Comparison of ENCODE assay signal across 24 cellular contexts in the genomic region with DNA sequence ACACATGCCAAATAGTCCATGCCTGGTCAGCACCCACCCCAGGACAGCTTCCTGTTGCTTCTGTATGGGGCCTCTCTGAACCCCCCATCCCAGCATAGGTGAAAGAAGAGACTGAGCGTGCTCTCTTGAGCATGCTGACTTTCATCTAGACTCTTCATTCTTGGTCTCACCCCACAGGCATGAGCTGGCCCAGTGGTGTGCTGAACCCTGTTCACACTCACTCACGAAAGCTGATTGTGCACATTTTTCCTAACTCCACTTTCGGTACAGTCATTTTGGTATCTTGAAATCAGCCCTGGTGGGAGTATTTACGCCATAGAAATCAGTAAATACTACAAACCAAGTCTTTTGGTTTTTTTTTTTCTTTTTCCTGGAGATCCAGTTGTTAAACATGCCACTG.
"Had no signal": no experiment of that assay in that cellular context is flagged by ENCODE, and none has a peak within 500 bp of the region (broad histone marks: within the 10 kb centered on the region; RNA-seq: fewer than 3 reads in every experiment).

No MANE protein-coding gene starts in this region.

- DNase-seq: activated CD4-positive, alpha-beta T cell treated with anti-CD3 and anti-CD28 coated beads, Interleukin-2, amount 10 ng/mL, durations not matched to agents 24 days and 14 days; activated CD4-positive, CD25-positive, alpha-beta regulatory T cell; activated CD8-positive, alpha-beta memory T cell treated with anti-CD3 and anti-CD28 coated beads, Interleukin-2, amount 10 ng/mL, durations not matched to agents 7 days and 5 days; activated CD8-positive, alpha-beta T cell treated with anti-CD3 and anti-CD28 coated beads, Interleukin-2, amount 10 ng/mL, durations not matched to agents 7 days and 5 days; activated naive CD8-positive, alpha-beta T cell treated with anti-CD3 and anti-CD28 coated beads, Interleukin-2, amount 50 U/mL, for 24 hours; central memory CD4-positive, alpha-beta T cell; endodermal cell; foreskin fibroblast; head of caudate nucleus; hypothalamus; kidney glomerular epithelial cell; nephron progenitor cell; stimulated activated naive CD8-positive, alpha-beta T cell treated with anti-CD3 and anti-CD28 coated beads, Interleukin-15, Interleukin-2, amounts not matched to agents 100 U/mL and 50 U/mL, for 24 hours; testis; transverse colon; uterus had no signal

- H3K4me1 ChIP-seq: breast epithelium, testis, transverse colon, uterus had no signal

- H3K4me3 Mint-ChIP-seq: activated CD4-positive, alpha-beta T cell treated with anti-CD3 and anti-CD28 coated beads, Interleukin-2, amount 10 ng/mL, durations not matched to agents 24 days and 14 days; activated CD8-positive, alpha-beta memory T cell treated with anti-CD3 and anti-CD28 coated beads, Interleukin-2, amount 10 ng/mL, durations not matched to agents 7 days and 5 days; activated CD8-positive, alpha-beta T cell treated with anti-CD3 and anti-CD28 coated beads, Interleukin-2, amount 10 ng/mL, durations not matched to agents 7 days and 5 days; activated naive CD4-positive, alpha-beta T cell treated with anti-CD3 and anti-CD28 coated beads, Interleukin-2, amount 50 U/mL, for 24 hours; activated naive CD8-positive, alpha-beta T cell treated with anti-CD3 and anti-CD28 coated beads, Interleukin-2, amount 50 U/mL, for 24 hours; dendritic cell treated with granulocyte-macrophage colony-stimulating factor and Interleukin-4, amounts not matched to agents 40 ng/mL and 50 ng/mL, for 4 days; endodermal cell; nephron progenitor cell had no signal

- H3K27ac ChIP-seq: breast epithelium, neutrophil, testis, transverse colon, uterus had no signal

- H3K36me3 Mint-ChIP-seq: activated CD8-positive, alpha-beta memory T cell treated with anti-CD3 and anti-CD28 coated beads, Interleukin-2, amount 10 ng/mL, durations not matched to agents 7 days and 5 days; activated naive CD4-positive, alpha-beta T cell treated with anti-CD3 and anti-CD28 coated beads, Interleukin-2, amount 50 U/mL, for 24 hours had no signal

- ATAC-seq: activated CD8-positive, alpha-beta memory T cell treated with anti-CD3 and anti-CD28 coated beads, Interleukin-2, amount 10 ng/mL, durations not matched to agents 7 days and 5 days; activated CD8-positive, alpha-beta T cell treated with anti-CD3 and anti-CD28 coated beads, Interleukin-2, amount 10 ng/mL, durations not matched to agents 7 days and 5 days; activated naive CD8-positive, alpha-beta T cell treated with anti-CD3 and anti-CD28 coated beads, Interleukin-2, amount 50 U/mL, for 24 hours; esophagus mucosa; left lobe of liver; stimulated activated naive CD8-positive, alpha-beta T cell treated with anti-CD3 and anti-CD28 coated beads, Interleukin-15, Interleukin-2, amounts not matched to agents 100 U/mL and 50 U/mL, for 24 hours had no signal

- H3K9me3 ChIP-seq: breast epithelium, neutrophil, testis, transverse colon, uterus had no signal

- H3K9me3 Mint-ChIP-seq: activated CD4-positive, alpha-beta T cell treated with anti-CD3 and anti-CD28 coated beads, Interleukin-2, amount 10 ng/mL, durations not matched to agents 24 days and 14 days; activated naive CD4-positive, alpha-beta T cell treated with anti-CD3 and anti-CD28 coated beads, Interleukin-2, amount 50 U/mL, for 24 hours; activated naive CD8-positive, alpha-beta T cell treated with anti-CD3 and anti-CD28 coated beads, Interleukin-2, amount 50 U/mL, for 24 hours; dendritic cell treated with granulocyte-macrophage colony-stimulating factor and Interleukin-4, amounts not matched to agents 40 ng/mL and 50 ng/mL, for 4 days; endodermal cell; nephron progenitor cell had no signal

- H3K36me3 ChIP-seq: breast epithelium, neutrophil, transverse colon, uterus had no signal

- H3K4me1 Mint-ChIP-seq: activated CD4-positive, alpha-beta T cell treated with anti-CD3 and anti-CD28 coated beads, Interleukin-2, amount 10 ng/mL, durations not matched to agents 24 days and 14 days; activated CD8-positive, alpha-beta memory T cell treated with anti-CD3 and anti-CD28 coated beads, Interleukin-2, amount 10 ng/mL, durations not matched to agents 7 days and 5 days; activated naive CD4-positive, alpha-beta T cell treated with anti-CD3 and anti-CD28 coated beads, Interleukin-2, amount 50 U/mL, for 24 hours; activated naive CD8-positive, alpha-beta T cell treated with anti-CD3 and anti-CD28 coated beads, Interleukin-2, amount 50 U/mL, for 24 hours; endodermal cell had no signal

- H3K27me3 ChIP-seq: breast epithelium, testis, transverse colon, uterus had no signal

- H3K4me3 ChIP-seq: breast epithelium, smooth muscle cell, testis, transverse colon, uterus had no signal

- H3K4me2 ChIP-seq: smooth muscle cell had no signal

- H3K27ac Mint-ChIP-seq: activated CD4-positive, alpha-beta T cell treated with anti-CD3 and anti-CD28 coated beads, Interleukin-2, amount 10 ng/mL, durations not matched to agents 24 days and 14 days; activated CD8-positive, alpha-beta memory T cell treated with anti-CD3 and anti-CD28 coated beads, Interleukin-2, amount 10 ng/mL, durations not matched to agents 7 days and 5 days; activated CD8-positive, alpha-beta T cell treated with anti-CD3 and anti-CD28 coated beads, Interleukin-2, amount 10 ng/mL, durations not matched to agents 7 days and 5 days; activated naive CD4-positive, alpha-beta T cell treated with anti-CD3 and anti-CD28 coated beads, Interleukin-2, amount 50 U/mL, for 24 hours; activated naive CD8-positive, alpha-beta T cell treated with anti-CD3 and anti-CD28 coated beads, Interleukin-2, amount 50 U/mL, for 24 hours; dendritic cell treated with granulocyte-macrophage colony-stimulating factor and Interleukin-4, amounts not matched to agents 40 ng/mL and 50 ng/mL, for 4 days; endodermal cell; nephron progenitor cell; progenitor cell of endocrine pancreas had no signal
